ENCODE assay signal across 24 cellular contexts in the genomic region with DNA sequence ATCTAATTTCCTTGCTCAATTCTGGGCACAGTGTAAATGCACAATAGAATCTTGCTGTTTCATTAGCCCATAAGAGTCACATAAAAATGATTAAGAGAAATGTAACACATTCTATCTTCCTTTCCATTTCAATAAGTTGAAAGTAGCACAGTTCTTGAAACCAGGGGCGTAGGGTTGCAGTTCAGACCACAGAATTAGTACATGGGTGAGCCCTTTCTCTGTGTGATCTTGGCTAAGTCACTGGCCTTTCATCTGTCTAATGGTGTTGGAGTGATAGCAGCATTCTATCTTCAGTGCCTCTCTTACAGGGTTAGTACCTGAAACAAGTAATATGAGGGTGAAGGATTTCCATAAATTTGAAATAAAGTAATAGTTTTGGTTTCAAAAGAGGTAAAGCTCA.
DNase-seq lines count a peak whose midpoint lies in the region; ATAC-seq and TF ChIP-seq lines count a peak whose summit lies in the region.
"Had no signal": no experiment of that assay in that cellular context is flagged by ENCODE, and none has a peak within 500 bp of the region (broad histone marks: within the 10 kb centered on the region; RNA-seq: fewer than 3 reads in every experiment).

No MANE protein-coding gene starts in this region.

- H3K36me3 ChIP-seq in esophagus squamous epithelium = no peaks in the 10 kb centered on the region
- H3K36me3 ChIP-seq in WERI-Rb-1 = no peaks in the 10 kb centered on the region
- H3K36me3 ChIP-seq: right atrium auricular region, SJCRH30, stomach, thyroid gland had no signal

- 80 to 100% methylated on average over 1 of the region's 1 CpG for WGBS in esophagus squamous epithelium, 2 donors

- intact Hi-C loops in esophagus squamous epithelium (cut with DNase I) = no loop called here

- TF ChIP-seq CTCF in GM12864 (IDR thresholded peaks at IDR 0.05; ENCODE audit: low read depth, low read length, missing control alignments) (no peak), esophagus squamous epithelium (IDR thresholded peaks at IDR 0.05) (no peak), WERI-Rb-1 (IDR thresholded peaks at IDR 0.05; ENCODE audit: low read depth, low read length) (no peak)

- no peaks in the 10 kb centered on the region for H3K9me3 ChIP-seq in esophagus squamous epithelium
- H3K9me3 ChIP-seq in WERI-Rb-1 (ENCODE audit: severe bottlenecking) = no peaks in the 10 kb centered on the region
- H3K9me3 ChIP-seq: right atrium auricular region, SJCRH30, stomach, thyroid gland had no signal

- H3K4me3 ChIP-seq in GM12864 (ENCODE audit: low read depth, low read length) (no peak overlapping the region), esophagus squamous epithelium (no peak overlapping the region), WERI-Rb-1 (ENCODE audit: low read depth, low read length) (no peak overlapping the region)
- H3K4me3 ChIP-seq: right atrium auricular region, SJCRH30, stomach, thyroid gland had no signal

- TF ChIP-seq POLR2A in esophagus squamous epithelium (IDR thresholded peaks at IDR 0.05) = no peak

- H3K27ac ChIP-seq in esophagus squamous epithelium = no peak overlapping the region
- no peak overlapping the region for H3K27ac ChIP-seq in WERI-Rb-1
- H3K27ac ChIP-seq: SJCRH30, stomach, thyroid gland had no signal

- DNase-seq in GM12864 (ENCODE audit: low read depth) (peak; percentile 27), esophagus squamous epithelium (lab: John Stamatoyannopoulos, UW) (no peak), WERI-Rb-1 (no peak), DMS53 treated with DMSO at 0.1 percent for 48 hours (lab: John Stamatoyannopoulos, UW; ENCODE audit: unreplicated experiment) (no peak)
- DNase-seq: 8988T; activated CD4-positive, alpha-beta T cell treated with anti-CD3 and anti-CD28 coated beads, Interleukin-2, amount 10 ng/mL, durations not matched to agents 24 days and 14 days; activated effector memory CD4-positive, alpha-beta T cell treated with anti-CD3 and anti-CD28 coated beads, Interleukin-2, amount 50 U/mL, for 16 hours; activated naive CD8-positive, alpha-beta T cell treated with anti-CD3 and anti-CD28 coated beads for 36 hours; activated T-cell treated with anti-CD3 and anti-CD28 coated beads, Interleukin-2, amount 50 U/mL, for 1 hour; CD4-positive, alpha-beta T cell; EL; NCI-H1105 treated with DMSO at 0.1 percent for 48 hours; NCI-H2081; NCI-H748 treated with DMSO at 0.1 percent for 48 hours; SJCRH30; stimulated activated CD4-positive, alpha-beta T cell treated with anti-CD3 and anti-CD28 coated beads, Interleukin-2, amount 100 ng/mL, for 24 hours; stomach; T1000; thyroid gland had no signal

- H3K4me1 ChIP-seq in esophagus squamous epithelium = no peaks in the 10 kb centered on the region
- H3K4me1 ChIP-seq: SJCRH30, stomach, thyroid gland had no signal

- ATAC-seq in GM18907 (IDR thresholded peaks at IDR 0.05; ENCODE audit: unreplicated experiment) (peak; percentile 29), GM21786 (IDR thresholded peaks at IDR 0.05; ENCODE audit: unreplicated experiment) (peak; percentile 34), HG03432 (IDR thresholded peaks at IDR 0.05; ENCODE audit: unreplicated experiment) (peak; percentile 35), HG03460 (IDR thresholded peaks at IDR 0.05; ENCODE audit: unreplicated experiment) (no peak)

- H3K27me3 ChIP-seq in esophagus squamous epithelium (no peaks in the 10 kb centered on the region), WERI-Rb-1 (ENCODE audit: insufficient read depth, low read depth, severe bottlenecking) (no peaks in the 10 kb centered on the region)
- H3K27me3 ChIP-seq: right atrium auricular region, SJCRH30, stomach, thyroid gland had no signal
